In genomic region chr15:36947035-36947719, GRCh38 we compare ENCODE assay signal across 13 cellular contexts.
"Had no signal": no experiment of that assay in that cellular context is flagged by ENCODE, and none has a peak within 500 bp of the region (broad histone marks: within the 10 kb centered on the region; RNA-seq: fewer than 3 reads in every experiment).

No MANE protein-coding gene starts in this region.

- H3K9me3 ChIP-seq: gastrocnemius medialis, thyroid gland had no signal

- H3K4me3 ChIP-seq: gastrocnemius medialis, thyroid gland had no signal

- DNase-seq: activated CD4-positive, alpha-beta T cell treated with anti-CD3 and anti-CD28 coated beads for 36 hours; activated CD4-positive, alpha-beta T cell treated with anti-CD3 and anti-CD28 coated beads, Interleukin-2, amount 50 U/mL, for 48 hours; activated gamma-delta T cell; amniotic stem cell; cerebellar nuclear complex; cortex of kidney; gastrocnemius medialis; head of caudate nucleus; kidney; retina; stimulated activated CD4-positive, alpha-beta T cell treated with anti-CD3 and anti-CD28 coated beads, Interleukin-2, amount 100 ng/mL, for 24 hours; stimulated activated naive CD4-positive, alpha-beta T cell treated with Interleukin-2 at 50 U/mL for 16 hours; thyroid gland had no signal

- H3K27ac ChIP-seq: gastrocnemius medialis, thyroid gland had no signal

- ATAC-seq: activated CD4-positive, alpha-beta T cell treated with anti-CD3 and anti-CD28 coated beads for 36 hours; gastrocnemius medialis had no signal

- H3K36me3 ChIP-seq: gastrocnemius medialis, thyroid gland had no signal

- H3K4me1 ChIP-seq: gastrocnemius medialis, thyroid gland had no signal

- H3K27me3 ChIP-seq: gastrocnemius medialis, thyroid gland had no signal
